Comparison of ENCODE assay signal across 23 cellular contexts in genomic region chr20:58137651-58138265, GRCh38.
"Had no signal": no experiment of that assay in that cellular context is flagged by ENCODE, and none has a peak within 500 bp of the region (broad histone marks: within the 10 kb centered on the region; RNA-seq: fewer than 3 reads in every experiment).

No MANE protein-coding gene starts in this region.

- DNase-seq: activated CD4-positive, alpha-beta T cell treated with anti-CD3 and anti-CD28 coated beads for 48 hours; activated CD4-positive, CD25-positive, alpha-beta regulatory T cell; activated CD8-positive, alpha-beta memory T cell treated with anti-CD3 and anti-CD28 coated beads, Interleukin-2, amount 50 U/mL, for 48 hours; activated CD8-positive, alpha-beta T cell treated with anti-CD3 and anti-CD28 coated beads, Interleukin-2, amount 10 ng/mL, durations not matched to agents 7 days and 5 days; activated gamma-delta T cell; activated T-cell treated with anti-CD3 and anti-CD28 coated beads, Interleukin-2, amount 50 U/mL, for 48 hours; cerebellar nuclear complex; effector CD4-positive, alpha-beta T cell; esophagus squamous epithelium; left cardiac atrium; lower lobe of right lung; occipital lobe; SK-N-SH; stimulated activated CD4-positive, alpha-beta T cell treated with anti-CD3 and anti-CD28 coated beads, Interleukin-15, amount 100 ng/mL, for 24 hours; stimulated activated CD4-positive, alpha-beta T cell treated with anti-CD3 and anti-CD28 coated beads, Interleukin-2, amount 100 ng/mL, for 48 hours; stomach; uterus had no signal

- H3K4me3 ChIP-seq: breast epithelium, esophagus squamous epithelium, lower lobe of right lung, skin epidermis, stomach, thoracic aorta, uterus had no signal

- H3K27ac Mint-ChIP-seq: activated CD8-positive, alpha-beta T cell treated with anti-CD3 and anti-CD28 coated beads, Interleukin-2, amount 10 ng/mL, durations not matched to agents 7 days and 5 days; activated naive CD4-positive, alpha-beta T cell treated with anti-CD3 and anti-CD28 coated beads, Interleukin-2, amount 50 U/mL, for 24 hours had no signal

- H3K9me3 ChIP-seq: breast epithelium, esophagus squamous epithelium, lower lobe of right lung, SK-N-SH, stomach, thoracic aorta, uterus had no signal

- H3K4me3 Mint-ChIP-seq: activated CD8-positive, alpha-beta T cell treated with anti-CD3 and anti-CD28 coated beads, Interleukin-2, amount 10 ng/mL, durations not matched to agents 7 days and 5 days; activated naive CD4-positive, alpha-beta T cell treated with anti-CD3 and anti-CD28 coated beads, Interleukin-2, amount 50 U/mL, for 24 hours; nephron had no signal

- H3K9ac ChIP-seq: SK-N-SH had no signal

- H3K9me3 Mint-ChIP-seq: activated naive CD4-positive, alpha-beta T cell treated with anti-CD3 and anti-CD28 coated beads, Interleukin-2, amount 50 U/mL, for 24 hours; nephron had no signal

- ATAC-seq: activated CD8-positive, alpha-beta T cell treated with anti-CD3 and anti-CD28 coated beads, Interleukin-2, amount 10 ng/mL, durations not matched to agents 7 days and 5 days; left cardiac atrium; lower lobe of right lung had no signal

- H3K36me3 Mint-ChIP-seq: activated naive CD4-positive, alpha-beta T cell treated with anti-CD3 and anti-CD28 coated beads, Interleukin-2, amount 50 U/mL, for 24 hours had no signal

- FAIRE-seq: astrocyte had no signal

- H3K27me3 ChIP-seq: uterus had no signal

- H3K4me1 ChIP-seq: breast epithelium, lower lobe of right lung, uterus had no signal

- H3K27ac ChIP-seq: breast epithelium, esophagus squamous epithelium, lower lobe of right lung, stomach, thoracic aorta, uterus had no signal

- H3K36me3 ChIP-seq: breast epithelium, esophagus squamous epithelium, lower lobe of right lung, stomach, thoracic aorta, uterus had no signal
